In the genomic region with DNA sequence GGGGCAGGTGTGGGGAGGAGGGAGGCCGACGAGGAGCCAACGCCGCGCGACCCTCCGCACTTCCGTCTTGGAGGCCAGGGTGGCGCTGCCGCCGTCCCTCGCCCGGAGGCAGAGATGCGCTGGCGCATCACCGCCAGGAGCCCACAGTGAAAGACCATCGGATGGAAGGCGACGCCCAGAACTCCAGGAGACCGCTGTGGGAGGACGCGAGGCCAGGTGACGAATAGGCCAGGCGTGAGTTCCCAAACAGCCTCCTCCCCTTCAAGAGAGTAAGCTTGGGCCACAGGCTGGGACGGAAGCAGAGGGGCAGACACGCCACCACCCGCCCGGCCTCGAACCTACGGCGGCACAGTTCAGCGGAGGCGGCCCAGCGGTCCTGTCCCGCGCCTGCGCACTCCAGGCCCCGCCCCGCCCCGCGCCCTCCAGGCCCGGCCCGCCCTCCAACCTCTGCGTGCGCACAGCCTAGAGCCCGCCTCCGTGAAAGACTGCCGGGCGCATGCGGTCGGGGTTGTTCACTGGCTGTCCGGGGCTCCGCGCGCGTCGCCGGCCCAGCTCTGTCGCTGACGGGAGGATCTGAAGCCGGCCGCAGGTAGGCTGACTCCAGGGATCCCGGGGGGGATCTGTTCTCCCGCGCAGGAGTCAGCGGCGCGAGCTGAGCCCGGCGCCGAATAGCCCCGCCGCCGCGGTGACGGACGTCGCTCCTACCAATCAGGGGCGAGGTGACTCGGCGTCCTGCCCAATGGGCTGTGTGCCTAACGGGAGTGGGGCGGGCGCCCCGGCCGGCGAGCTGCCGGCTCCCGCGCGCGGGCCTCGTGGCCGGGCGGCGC, we compare ENCODE assay signal across 8 cellular contexts. TPM values are rescaled to one million over a fixed set of nuclear protein-coding genes. Genes with fewer than 3 reads are reported as not detected.
DNase-seq lines count a peak whose midpoint lies in the region; ATAC-seq, FAIRE-seq and TF ChIP-seq lines count a peak whose summit lies in the region.

A gene with protein sequence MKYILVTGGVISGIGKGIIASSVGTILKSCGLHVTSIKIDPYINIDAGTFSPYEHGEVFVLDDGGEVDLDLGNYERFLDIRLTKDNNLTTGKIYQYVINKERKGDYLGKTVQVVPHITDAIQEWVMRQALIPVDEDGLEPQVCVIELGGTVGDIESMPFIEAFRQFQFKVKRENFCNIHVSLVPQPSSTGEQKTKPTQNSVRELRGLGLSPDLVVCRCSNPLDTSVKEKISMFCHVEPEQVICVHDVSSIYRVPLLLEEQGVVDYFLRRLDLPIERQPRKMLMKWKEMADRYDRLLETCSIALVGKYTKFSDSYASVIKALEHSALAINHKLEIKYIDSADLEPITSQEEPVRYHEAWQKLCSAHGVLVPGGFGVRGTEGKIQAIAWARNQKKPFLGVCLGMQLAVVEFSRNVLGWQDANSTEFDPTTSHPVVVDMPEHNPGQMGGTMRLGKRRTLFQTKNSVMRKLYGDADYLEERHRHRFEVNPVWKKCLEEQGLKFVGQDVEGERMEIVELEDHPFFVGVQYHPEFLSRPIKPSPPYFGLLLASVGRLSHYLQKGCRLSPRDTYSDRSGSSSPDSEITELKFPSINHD (plus strand): TSS at position 456 of the 827 bp plus-strand sequence. CDS start 3,595 bp downstream, outside the sequence.

- H2BK120ac ChIP-seq in trophoblast cell (ENCODE audit: insufficient read depth, low read length, poor library complexity) = peak within 1 kb of the TSS; percentile 96

- no peaks in the 10 kb centered on the region for H3K9me3 Mint-ChIP-seq in activated naive CD8-positive, alpha-beta T cell treated with anti-CD3 and anti-CD28 coated beads, Interleukin-2, amount 50 U/mL, for 24 hours

- H3K4me3 ChIP-seq in cardiac muscle cell (peak within 1 kb of the TSS; percentile 51), trophoblast cell (ENCODE audit: low read depth, low read length) (peak within 1 kb of the TSS; percentile 84), transverse colon (peak within 1 kb of the TSS; percentile 59 to 76 (median 68))

- peaks cover 3% of the 10 kb centered on the region for H3K36me3 ChIP-seq in cardiac muscle cell
- peaks cover 3 to 6% of the 10 kb centered on the region in 2 experiments for H3K36me3 ChIP-seq in trophoblast cell (ENCODE audit: control insufficient read depth in 1 of 2, insufficient read depth in 2 of 2, low read length in 2 of 2)
- no peaks in the 10 kb centered on the region for H3K36me3 ChIP-seq in transverse colon

- H2BK5ac ChIP-seq in trophoblast cell (ENCODE audit: low read depth, low read length, poor library complexity) = peak within 1 kb of the TSS; percentile 91

- TF ChIP-seq CTCF in cardiac muscle cell (IDR thresholded peaks at IDR 0.05; ENCODE audit: low read depth, low read length) (peak; percentile 28), transverse colon (IDR thresholded peaks at IDR 0.05) (peak in 3 of 5 experiments; percentile 7 to 29 (median 8))

- peak within 1 kb of the TSS; percentile 71 for H2AK5ac ChIP-seq in trophoblast cell (ENCODE audit: low read length)

- ATAC-seq in HG02840 (IDR thresholded peaks at IDR 0.05; ENCODE audit: low FRiP score, unreplicated experiment) = peak; percentile 89
- peak; percentile 83 for ATAC-seq in activated naive CD8-positive, alpha-beta T cell treated with anti-CD3 and anti-CD28 coated beads, Interleukin-2, amount 50 U/mL, for 24 hours

- H3K4ac ChIP-seq in trophoblast cell (ENCODE audit: low read depth, low read length) = peak within 1 kb of the TSS; percentile 98

- TF ChIP-seq POLR2A in GM12892 (IDR thresholded peaks at IDR 0.05; ENCODE audit: low read depth, low read length) (peak; percentile 86), transverse colon (IDR thresholded peaks at IDR 0.05) (peak; percentile 40)

- H3K27me3 Mint-ChIP-seq in activated naive CD8-positive, alpha-beta T cell treated with anti-CD3 and anti-CD28 coated beads, Interleukin-2, amount 50 U/mL, for 24 hours = no peaks in the 10 kb centered on the region

- peak; percentile 96 for FAIRE-seq in GM12892 (lab: Jason Lieb, UNC)

- no peak for TF ChIP-seq EP300 in transverse colon (IDR thresholded peaks at IDR 0.05; ENCODE audit: low read depth)

- DNase-seq in GM12892 (ENCODE audit: insufficient read length) (peak; percentile 96), NCI-H1436 (lab: John Stamatoyannopoulos, UW) (peak; percentile 94), SW480 (ENCODE audit: low spot score) (peak; percentile 90), cardiac muscle cell (ENCODE audit: low read depth in 1 of 2, low spot score in 1 of 2) (peak; percentile 95 to 96), trophoblast cell (peak; percentile 92 to 95), transverse colon (peak; percentile 96)
- DNase-seq in activated naive CD8-positive, alpha-beta T cell treated with anti-CD3 and anti-CD28 coated beads, Interleukin-2, amount 50 U/mL, for 24 hours = peak; percentile 97

- H3K4me3 Mint-ChIP-seq in activated naive CD8-positive, alpha-beta T cell treated with anti-CD3 and anti-CD28 coated beads, Interleukin-2, amount 50 U/mL, for 24 hours = peak within 1 kb of the TSS; percentile 98

- peaks cover 63% of the 10 kb centered on the region for H3K4me1 Mint-ChIP-seq in activated naive CD8-positive, alpha-beta T cell treated with anti-CD3 and anti-CD28 coated beads, Interleukin-2, amount 50 U/mL, for 24 hours

- peak within 1 kb of the TSS; percentile 93 for H3K14ac ChIP-seq in trophoblast cell (ENCODE audit: low read length)

- H3K27ac Mint-ChIP-seq in activated naive CD8-positive, alpha-beta T cell treated with anti-CD3 and anti-CD28 coated beads, Interleukin-2, amount 50 U/mL, for 24 hours = peak within 1 kb of the TSS; percentile 99

- peak within 1 kb of the TSS; percentile 95 for H4K12ac ChIP-seq in trophoblast cell (ENCODE audit: low read depth, low read length)

- H3K9me3 ChIP-seq in cardiac muscle cell (ENCODE audit: low read depth) = no peaks in the 10 kb centered on the region
- no peaks in the 10 kb centered on the region for H3K9me3 ChIP-seq in trophoblast cell (ENCODE audit: insufficient read depth, low read depth, low read length)
- H3K9me3 ChIP-seq in transverse colon = no peaks in the 10 kb centered on the region

- H3K36me3 Mint-ChIP-seq in activated naive CD8-positive, alpha-beta T cell treated with anti-CD3 and anti-CD28 coated beads, Interleukin-2, amount 50 U/mL, for 24 hours (ENCODE audit: low read depth) = peaks cover 41% of the 10 kb centered on the region

- in situ Hi-C loops in transverse colon (cut with MboI; ENCODE audit: low pct_ligation_motif_present in 1 of 4, low pct_unique_long_range_greater_than_20kb in 1 of 4, low sequenced_read_pairs in 3 of 4) = no loop called here

- H3K9ac ChIP-seq in trophoblast cell (ENCODE audit: low read length) = peak within 1 kb of the TSS; percentile 89

- peaks cover 32% of the 10 kb centered on the region for H3K79me1 ChIP-seq in trophoblast cell (ENCODE audit: low read length)

- peaks cover 22% of the 10 kb centered on the region for H3K79me2 ChIP-seq in trophoblast cell (ENCODE audit: control insufficient read depth, insufficient read depth, low read length, poor library complexity)

- no CpG with 5 or more reads among the region's 96 CpGs for WGBS in trophoblast cell (ENCODE audit: extremely low coverage, insufficient coverage, insufficient read length)
- 2% methylated on average over 50 of the region's 96 CpGs; no CpG with 5 or more reads in 1 of the 2 donors for WGBS in transverse colon (ENCODE audit: low coverage in 1 of 2), 2 donors

- peak within 1 kb of the TSS; percentile 97 for H2AFZ ChIP-seq in trophoblast cell (ENCODE audit: insufficient read depth, low read length, poor library complexity)

- peak within 1 kb of the TSS; percentile 93 for H4K91ac ChIP-seq in trophoblast cell (ENCODE audit: low read depth, low read length)

- H3K27ac ChIP-seq in cardiac muscle cell = peak within 1 kb of the TSS; percentile 94
- peak within 1 kb of the TSS; percentile 95 for H3K27ac ChIP-seq in trophoblast cell (ENCODE audit: low read depth, low read length)
- H3K27ac ChIP-seq in transverse colon = peak within 1 kb of the TSS; percentile 81 to 98 (median 94)

- H3K18ac ChIP-seq in trophoblast cell (ENCODE audit: low read length) = peak within 1 kb of the TSS; percentile 96

- H3K27me3 ChIP-seq in cardiac muscle cell (no peaks in the 10 kb centered on the region), trophoblast cell (ENCODE audit: insufficient read depth, low read length) (no peaks in the 10 kb centered on the region), transverse colon (no peaks in the 10 kb centered on the region)

- no peak within 1 kb of the TSS for H3K23ac ChIP-seq in trophoblast cell (ENCODE audit: low read length)

- peak within 1 kb of the TSS; percentile 98 for H4K8ac ChIP-seq in trophoblast cell (ENCODE audit: low read depth, low read length)

- peak within 1 kb of the TSS; percentile 71 for H3K4me2 ChIP-seq in trophoblast cell (ENCODE audit: low read length)

- intact Hi-C loops in transverse colon (cut with DNase I; ENCODE audit: low total_unique reads) = loop anchor here (5.0 kb wide), 1 partner anchor 1182 kb away; no protein-coding TSS in a partner anchor

- peaks cover 10% of the 10 kb centered on the region for H3K4me1 ChIP-seq in cardiac muscle cell (ENCODE audit: low read depth)
- peaks cover 20 to 26% of the 10 kb centered on the region in 2 experiments for H3K4me1 ChIP-seq in trophoblast cell (ENCODE audit: control insufficient read depth in 1 of 2, insufficient read depth in 2 of 2, low read length in 2 of 2)
- peaks cover 10 to 28% (median 18%) of the 10 kb centered on the region in 4 donors for H3K4me1 ChIP-seq in transverse colon

- peak within 1 kb of the TSS; percentile 87 for H2BK12ac ChIP-seq in trophoblast cell (ENCODE audit: low read length)

RNA-seq across cellular contexts. Expression of the gene that starts here (rescaled TPM):
- 44.6 TPM for polyA plus RNA-seq in GM12892 (2012; ENCODE audit: missing spikeins)
- total RNA-seq in cardiac muscle cell (18.7 and 25.2 TPM in 2 replicates), transverse colon (10 to 100 TPM in 3 of 4 donors, 1 to 10 TPM in 1; 6.3 to 32.2 (median 19.7) TPM)
- 26.0 and 38.0 TPM in 2 replicates for polyA plus RNA-seq in cardiac muscle cell
- polyA plus RNA-seq in trophoblast cell (2013) = 47.2 and 52.9 TPM in 2 replicates

Comparison
In these comparisons a context has a peak if more than half of its experiments do, and no peak if none do; other contexts are left out.
1. Peak in every context shown above with its lines: DNase-seq, ATAC-seq, H3K4me3 ChIP-seq and H3K27ac ChIP-seq.